Comparison of ENCODE assay signal across 1 cellular context in the genomic region with DNA sequence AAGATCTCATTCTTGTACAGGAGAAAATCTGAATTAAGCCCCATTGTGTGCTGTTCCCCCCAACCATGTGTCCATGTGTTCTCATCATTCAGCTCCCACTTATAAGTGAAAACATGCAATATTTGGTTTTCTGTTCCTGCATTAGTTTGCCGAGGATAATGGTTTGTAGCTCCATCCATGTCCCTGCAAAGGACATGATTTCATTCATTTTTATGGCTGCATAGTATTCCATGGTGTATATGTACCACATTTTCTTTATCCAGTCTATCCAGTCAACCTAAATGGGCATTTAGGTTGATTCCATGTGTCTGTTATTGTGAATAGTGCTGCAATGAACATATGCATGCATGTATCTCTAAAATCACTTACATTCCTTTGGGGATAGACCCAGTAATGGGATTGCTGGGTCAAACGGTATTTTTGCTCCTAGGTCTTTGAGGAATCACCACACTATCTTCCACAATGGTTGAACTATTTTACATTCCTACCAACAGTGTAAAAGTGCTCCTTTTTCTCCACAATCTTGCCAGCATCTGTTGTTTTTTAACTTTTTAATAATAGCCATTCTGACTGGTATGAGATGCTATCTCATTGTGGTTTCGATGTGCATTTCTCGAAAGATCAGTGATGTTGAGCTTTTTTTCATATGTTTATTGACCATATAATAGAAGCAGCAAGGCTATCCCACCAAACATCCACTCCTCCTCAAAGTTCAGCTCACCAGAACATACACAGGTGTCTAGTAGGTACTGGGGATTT. TPM values are rescaled to one million over a fixed set of nuclear protein-coding genes. Genes with fewer than 3 reads are reported as not detected.
"Had no signal": no experiment of that assay in that cellular context is flagged by ENCODE, and none has a peak within 500 bp of the region (broad histone marks: within the 10 kb centered on the region; RNA-seq: fewer than 3 reads in every experiment).

No MANE protein-coding gene starts in this region.

RNA-seq across cellular contexts. Expression of gene MBOAT1, which starts 32.8 kb away (rescaled TPM):
- total RNA-seq: OCI-LY7 had no signal
